In the genomic region with DNA sequence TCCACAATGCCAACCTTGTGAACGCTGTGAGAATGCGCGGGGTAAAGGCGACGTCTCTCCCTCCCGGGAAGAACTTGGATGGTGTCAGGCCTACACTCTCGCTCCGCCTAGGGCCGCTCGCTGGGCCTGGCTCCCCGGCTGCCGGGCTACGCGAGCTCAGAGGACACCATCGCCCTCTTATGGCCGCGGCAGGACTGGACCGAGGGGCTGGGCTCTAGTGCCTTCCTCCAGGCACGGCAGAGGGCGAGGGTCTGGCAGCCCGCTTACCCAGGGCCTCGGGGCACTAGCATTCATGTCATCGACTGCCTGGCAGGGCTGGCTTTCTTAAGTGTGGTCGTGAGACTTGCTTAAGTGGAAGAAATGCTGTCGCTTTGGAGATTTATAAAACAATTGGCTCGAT, we compare ENCODE assay signal across 8 cellular contexts. TPM values are rescaled to one million over a fixed set of nuclear protein-coding genes. Genes with fewer than 3 reads are reported as not detected.
DNase-seq lines count a peak whose midpoint lies in the region; ATAC-seq and TF ChIP-seq lines count a peak whose summit lies in the region.

No MANE protein-coding gene starts in this region.

- ATAC-seq in SK-N-SH treated with all-trans-retinoic acid at 6 μM for 48 hours (no peak), heart right ventricle (peak in 5 of 8 donors; percentile 20 to 51 (median 30)), HG02759 (IDR thresholded peaks at IDR 0.05; ENCODE audit: unreplicated experiment) (no peak)

- TF ChIP-seq POLR2A in vagina (IDR thresholded peaks at IDR 0.05), result no peak

- H3K27ac ChIP-seq in SK-N-SH (ENCODE audit: low read depth in 2 of 2, low read length in 1 of 2), result no peak overlapping the region
- H3K27ac ChIP-seq in heart right ventricle, result no peak overlapping the region
- no peak overlapping the region for H3K27ac ChIP-seq in vagina

- 97% methylated on average over 26 of the region's 26 CpGs for WGBS in SK-N-SH (ENCODE audit: low lambda C conversion rate)
- 24 to 33% methylated on average over 26 of the region's 26 CpGs for WGBS in heart right ventricle, 2 donors

- CTCF ChIA-PET in SK-N-SH (lab: Yijun Ruan, JAX), result interaction anchor here (1.5 to 10.5 kb wide), 4 partner anchors 8 to 354 kb away, joined by 4 to 58 read pairs (median 16); no protein-coding TSS in a partner anchor

- H3K36me3 ChIP-seq in SK-N-SH (replicated peaks in 1 of 2; ENCODE audit: control insufficient read depth in 1 of 2, insufficient read depth in 2 of 2, low read length in 1 of 2) (peaks cover 7 to 10% of the 10 kb centered on the region in 2 experiments), heart right ventricle (peaks cover 0 to 23% (median 8%) of the 10 kb centered on the region in 9 donors), vagina (peaks cover 0 to 20% of the 10 kb centered on the region in 2 donors)

- POLR2A ChIA-PET in SK-N-SH (lab: Yijun Ruan, JAX), result interaction anchor here (1.0 kb wide), 1 partner anchor 21 kb away, joined by 4 read pairs; no protein-coding TSS in a partner anchor

- TF ChIP-seq CTCF in SK-N-SH (IDR thresholded peaks at IDR 0.05) (peak; percentile 24; the same call in 1 of the 2 replicates), heart right ventricle (IDR thresholded peaks at IDR 0.05) (peak in 7 of 9 donors; percentile 15 to 48 (median 26)), vagina (IDR thresholded peaks at IDR 0.05) (no peak)

- peaks cover 12% of the 10 kb centered on the region for H3F3A ChIP-seq in SK-N-SH (replicated peaks; ENCODE audit: insufficient read depth)

- intact Hi-C loops in heart right ventricle (cut with DNase I), result loop anchor here in 1 of 10 donors (10.0 kb wide), 1 partner anchor 422 kb away; no protein-coding TSS in a partner anchor
- intact Hi-C loops in vagina (cut with DNase I), result no loop called here

- peaks cover 35% of the 10 kb centered on the region for H3K79me2 ChIP-seq in SK-N-SH (ENCODE audit: insufficient read depth)

- peak; percentile 38 for DNase-seq in SK-N-SH
- peak; percentile 19 to 24 for DNase-seq in activated CD4-positive, alpha-beta T cell treated with anti-CD3 and anti-CD28 coated beads, Interleukin-2, amount 50 U/mL, for 48 hours
- DNase-seq in heart right ventricle, result peak in 1 of 2 donors; percentile 44
- DNase-seq in retina, result peak; percentile 88
- no peak for DNase-seq in GF-D8 (lab: John Stamatoyannopoulos, UW)
- no peak for DNase-seq in vagina (ENCODE audit: extremely low spot score in 2 of 2)

- peaks cover 0 to 18% of the 10 kb centered on the region in 2 experiments; a peak in 1 of 4 replicates for H3K4me1 ChIP-seq in SK-N-SH (ENCODE audit: control insufficient read depth in 1 of 2, insufficient read depth in 2 of 2, low read depth in 1 of 2, low read length in 1 of 2)
- peaks cover 0 to 30% (median 21%) of the 10 kb centered on the region in 9 donors for H3K4me1 ChIP-seq in heart right ventricle
- H3K4me1 ChIP-seq in vagina, result peaks cover 33% of the 10 kb centered on the region

- no peak overlapping the region; a peak in 1 of 4 replicates for H3K4me3 ChIP-seq in SK-N-SH (ENCODE audit: low read depth in 2 of 2, low read length in 1 of 2)
- peak overlapping the region in 1 of 10 donors; percentile 66 for H3K4me3 ChIP-seq in heart right ventricle
- no peak overlapping the region for H3K4me3 ChIP-seq in vagina

- no peak for TF ChIP-seq RAD21 in SK-N-SH (IDR thresholded peaks at IDR 0.05; ENCODE audit: low read length)

- no peak overlapping the region for H2AFZ ChIP-seq in SK-N-SH (ENCODE audit: low read depth)

- no peak for TF ChIP-seq EP300 in SK-N-SH (IDR thresholded peaks at IDR 0.05; ENCODE audit: borderline replicate concordance in 1 of 2, low read depth in 1 of 2, low read length in 1 of 2)

- H3K4me2 ChIP-seq in SK-N-SH, result no peak overlapping the region

- H3K9me3 ChIP-seq in SK-N-SH (no peaks in the 10 kb centered on the region), heart right ventricle (no peaks in the 10 kb centered on the region), vagina (no peaks in the 10 kb centered on the region)

- H3K9ac ChIP-seq in SK-N-SH, result no peak overlapping the region

- H3K27me3 ChIP-seq in SK-N-SH (ENCODE audit: insufficient read depth) (no peaks in the 10 kb centered on the region), heart right ventricle (no peaks in the 10 kb centered on the region), vagina (no peaks in the 10 kb centered on the region)

- H4K20me1 ChIP-seq in SK-N-SH (ENCODE audit: insufficient read depth), result no peaks in the 10 kb centered on the region; the same call in none of the 2 replicates

- no peaks in the 10 kb centered on the region for H3K9me2 ChIP-seq in SK-N-SH

TF ChIP-seq in SK-N-SH, 30 proteins besides CTCF, POLR2A, EP300 and RAD21 (continues in another document):
- TF ChIP-seq GATA2 (CRISPR knock-in tag; IDR thresholded peaks at IDR 0.05), result no peak
- no peak for TF ChIP-seq TEAD4 (IDR thresholded peaks at IDR 0.05; ENCODE audit: borderline replicate concordance, insufficient read depth)
- TF ChIP-seq, protein P1, sequence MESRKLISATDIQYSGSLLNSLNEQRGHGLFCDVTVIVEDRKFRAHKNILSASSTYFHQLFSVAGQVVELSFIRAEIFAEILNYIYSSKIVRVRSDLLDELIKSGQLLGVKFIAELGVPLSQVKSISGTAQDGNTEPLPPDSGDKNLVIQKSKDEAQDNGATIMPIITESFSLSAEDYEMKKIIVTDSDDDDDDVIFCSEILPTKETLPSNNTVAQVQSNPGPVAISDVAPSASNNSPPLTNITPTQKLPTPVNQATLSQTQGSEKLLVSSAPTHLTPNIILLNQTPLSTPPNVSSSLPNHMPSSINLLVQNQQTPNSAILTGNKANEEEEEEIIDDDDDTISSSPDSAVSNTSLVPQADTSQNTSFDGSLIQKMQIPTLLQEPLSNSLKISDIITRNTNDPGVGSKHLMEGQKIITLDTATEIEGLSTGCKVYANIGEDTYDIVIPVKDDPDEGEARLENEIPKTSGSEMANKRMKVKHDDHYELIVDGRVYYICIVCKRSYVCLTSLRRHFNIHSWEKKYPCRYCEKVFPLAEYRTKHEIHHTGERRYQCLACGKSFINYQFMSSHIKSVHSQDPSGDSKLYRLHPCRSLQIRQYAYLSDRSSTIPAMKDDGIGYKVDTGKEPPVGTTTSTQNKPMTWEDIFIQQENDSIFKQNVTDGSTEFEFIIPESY (IDR thresholded peaks at IDR 0.05; ENCODE audit: borderline replicate concordance, low read depth), result no peak
- TF ChIP-seq FOXJ3 (CRISPR knock-in tag; IDR thresholded peaks at IDR 0.05), result no peak
- no peak for TF ChIP-seq FOSL2 (IDR thresholded peaks at IDR 0.05; ENCODE audit: borderline replicate concordance, low read depth)
- TF ChIP-seq TAF1 (IDR thresholded peaks at IDR 0.05; ENCODE audit: borderline replicate concordance, low read depth, low read length), result no peak
- TF ChIP-seq ELF1 (IDR thresholded peaks at IDR 0.05), result no peak

TF ChIP-seq in SK-N-SH treated with all-trans-retinoic acid at 6 μM for 48 hours, 23 proteins besides CTCF, POLR2A, EP300 and RAD21:
- TF ChIP-seq ZNF565 (CRISPR knock-in tag; conservative IDR thresholded peaks at IDR 0.05; ENCODE audit: low read depth) (no peak), PPARA (CRISPR knock-in tag; IDR thresholded peaks at IDR 0.05; ENCODE audit: borderline replicate concordance) (no peak), PATZ1 (CRISPR knock-in tag; IDR thresholded peaks at IDR 0.05; ENCODE audit: borderline replicate concordance) (no peak)
- TF ChIP-seq, protein P2, sequence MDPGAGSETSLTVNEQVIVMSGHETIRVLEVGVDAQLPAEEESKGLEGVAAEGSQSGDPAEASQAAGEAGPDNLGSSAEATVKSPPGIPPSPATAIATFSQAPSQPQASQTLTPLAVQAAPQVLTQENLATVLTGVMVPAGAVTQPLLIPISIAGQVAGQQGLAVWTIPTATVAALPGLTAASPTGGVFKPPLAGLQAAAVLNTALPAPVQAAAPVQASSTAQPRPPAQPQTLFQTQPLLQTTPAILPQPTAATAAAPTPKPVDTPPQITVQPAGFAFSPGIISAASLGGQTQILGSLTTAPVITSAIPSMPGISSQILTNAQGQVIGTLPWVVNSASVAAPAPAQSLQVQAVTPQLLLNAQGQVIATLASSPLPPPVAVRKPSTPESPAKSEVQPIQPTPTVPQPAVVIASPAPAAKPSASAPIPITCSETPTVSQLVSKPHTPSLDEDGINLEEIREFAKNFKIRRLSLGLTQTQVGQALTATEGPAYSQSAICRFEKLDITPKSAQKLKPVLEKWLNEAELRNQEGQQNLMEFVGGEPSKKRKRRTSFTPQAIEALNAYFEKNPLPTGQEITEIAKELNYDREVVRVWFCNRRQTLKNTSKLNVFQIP (CRISPR knock-in tag; IDR thresholded peaks at IDR 0.05; ENCODE audit: borderline replicate concordance, low read depth), result no peak

RNA-seq across cellular contexts. Expression of gene EXOSC2, which starts 1.2 kb away (rescaled TPM):
- 28.7 and 36.8 TPM in 2 replicates for polyA plus RNA-seq in SK-N-SH (2012; rRNA removed)
- polyA plus RNA-seq in SK-N-SH (2012; cell fraction: cytosol; rRNA removed), result 30.8 and 32.4 TPM in 2 replicates
- polyA plus RNA-seq in SK-N-SH (2012; cell fraction: nucleus; rRNA removed), result 46.6 and 64.0 TPM in 2 replicates
- total RNA-seq in heart right ventricle, result 10 to 100 TPM; 11.9 to 17.7 (median 13.1) TPM
- polyA plus RNA-seq in heart right ventricle, result 10 to 100 TPM; 10.8 to 15.0 TPM
- total RNA-seq in vagina, result 13.5 TPM

RNA-seq across cellular contexts. Expression of gene PRDM12, which starts 28.0 kb away (rescaled TPM):
- polyA plus RNA-seq in SK-N-SH (2012; rRNA removed), result 0.02 and 0.08 TPM in 2 replicates
- polyA plus RNA-seq in SK-N-SH (2012; cell fraction: cytosol; rRNA removed), result 0.05 and 0.06 TPM in 2 replicates
- polyA plus RNA-seq in SK-N-SH (2012; cell fraction: nucleus; rRNA removed), result 0.05 and 0.14 TPM in 2 replicates
- not detected for total RNA-seq in heart right ventricle
- under 1 TPM in 1 of 2 donors, not detected in 1; 0.01 TPM for polyA plus RNA-seq in heart right ventricle
- total RNA-seq in vagina, result not detected

Comparison
In these comparisons a context has a peak if more than half of its experiments do, and no peak if none do; other contexts are left out.
1. DNase-seq: peak in SK-N-SH (single experiment), activated CD4-positive, alpha-beta T cell treated with anti-CD3 and anti-CD28 coated beads, Interleukin-2, amount 50 U/mL, for 48 hours (2 of 2) and retina (single experiment); none in GF-D8 (single experiment) and vagina (0 of 2).
2. CTCF ChIP-seq: peak in SK-N-SH (single experiment) and heart right ventricle (7 of 9); none in vagina (0 of 3).
3. ATAC-seq: peak in heart right ventricle (5 of 8); none in SK-N-SH treated with all-trans-retinoic acid at 6 μM for 48 hours (single experiment) and HG02759 (single experiment).